19 cellular contexts compared by ENCODE assay signal in the genomic region with DNA sequence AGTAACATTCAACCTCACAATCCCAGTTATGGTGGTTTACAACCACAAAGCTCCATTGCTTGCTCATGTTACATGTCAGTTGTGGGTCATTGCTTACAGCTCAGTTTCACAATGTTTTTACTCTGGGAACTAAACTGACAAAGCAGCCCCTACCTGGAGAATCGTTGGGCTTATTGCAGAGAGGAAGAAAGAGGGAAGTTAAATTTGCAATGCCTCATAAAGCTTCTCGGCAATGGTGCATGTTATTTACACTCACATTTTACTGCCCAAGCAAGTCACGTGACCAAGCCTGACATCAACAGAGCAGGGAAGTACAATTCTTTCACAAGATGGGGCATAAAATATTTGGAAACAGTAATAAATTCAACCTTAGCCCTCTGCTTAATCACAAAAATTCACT.
DNase-seq lines count a peak whose midpoint lies in the region; ATAC-seq and TF ChIP-seq lines count a peak whose summit lies in the region.
"Had no signal": no experiment of that assay in that cellular context is flagged by ENCODE, and none has a peak within 500 bp of the region (broad histone marks: within the 10 kb centered on the region; RNA-seq: fewer than 3 reads in every experiment).

No MANE protein-coding gene starts in this region.

- no peak overlapping the region for H3K4me3 ChIP-seq in BLaER1 treated with 17β-estradiol and CSF1 and Interleukin-3, amounts not matched to agents 10 nM and 100 nM
- no peak overlapping the region for H3K4me3 ChIP-seq in epithelial cell of proximal tubule (ENCODE audit: low read depth, low read length)

- TF ChIP-seq CTCF in epithelial cell of proximal tubule (conservative IDR thresholded peaks at IDR 0.05; ENCODE audit: low read depth, low read length): no peak

- no peak overlapping the region for H3K4me3 Mint-ChIP-seq in stimulated activated effector memory CD8-positive, alpha-beta T cell treated with anti-CD3 and anti-CD28 coated beads, Interleukin-12 subunit alpha, Interleukin-12 subunit beta, amount 100 ng/mL, for 72 hours
- H3K4me3 Mint-ChIP-seq: endodermal cell, neural crest cell, T-cell had no signal

- peak overlapping the region in 10 of 11 experiments; percentile 61 to 82 (median 69); a peak in 21 of 22 replicates for H3K27ac ChIP-seq in BLaER1 treated with 17β-estradiol and CSF1 and Interleukin-3, amounts not matched to agents 10 nM and 100 nM
- H3K27ac ChIP-seq: RWPE1 had no signal

- H3K36me3 Mint-ChIP-seq in stimulated activated effector memory CD8-positive, alpha-beta T cell treated with anti-CD3 and anti-CD28 coated beads, Interleukin-12 subunit alpha, Interleukin-12 subunit beta, amount 100 ng/mL, for 72 hours: no peaks in the 10 kb centered on the region
- H3K36me3 Mint-ChIP-seq: T-cell had no signal

- H3K27ac Mint-ChIP-seq in stimulated activated effector memory CD8-positive, alpha-beta T cell treated with anti-CD3 and anti-CD28 coated beads, Interleukin-12 subunit alpha, Interleukin-12 subunit beta, amount 100 ng/mL, for 72 hours: no peak overlapping the region
- H3K27ac Mint-ChIP-seq: endodermal cell, T-cell had no signal

- H3K9me3 ChIP-seq in BLaER1 treated with 17β-estradiol and CSF1 and Interleukin-3, amounts not matched to agents 10 nM and 100 nM (replicated peaks in 1 of 11): peaks cover 0 to 15% (median 6%) of the 10 kb centered on the region in 11 experiments; a peak in 7 of 22 replicates

- peak overlapping the region; percentile 15 to 67 (median 45) for H3K4me2 ChIP-seq in BLaER1 treated with 17β-estradiol and CSF1 and Interleukin-3, amounts not matched to agents 10 nM and 100 nM

- H3K4me1 Mint-ChIP-seq in stimulated activated effector memory CD8-positive, alpha-beta T cell treated with anti-CD3 and anti-CD28 coated beads, Interleukin-12 subunit alpha, Interleukin-12 subunit beta, amount 100 ng/mL, for 72 hours: no peaks in the 10 kb centered on the region
- H3K4me1 Mint-ChIP-seq: endodermal cell, neural crest cell, T-cell had no signal

- H3K9ac ChIP-seq in BLaER1 treated with 17β-estradiol and CSF1 and Interleukin-3, amounts not matched to agents 10 nM and 100 nM: peak overlapping the region in 5 of 11 experiments; percentile 9 to 56 (median 24); a peak in 6 of 22 replicates

- H3K27me3 ChIP-seq in BLaER1 treated with 17β-estradiol and CSF1 and Interleukin-3, amounts not matched to agents 10 nM and 100 nM: no peaks in the 10 kb centered on the region

- no peaks in the 10 kb centered on the region for H3K36me3 ChIP-seq in BLaER1 treated with 17β-estradiol and CSF1 and Interleukin-3, amounts not matched to agents 10 nM and 100 nM

- peaks cover 26 to 50% (median 40%) of the 10 kb centered on the region in 10 experiments for H3K4me1 ChIP-seq in BLaER1 treated with 17β-estradiol and CSF1 and Interleukin-3, amounts not matched to agents 10 nM and 100 nM

- ATAC-seq in HG03469 (IDR thresholded peaks at IDR 0.05; ENCODE audit: unreplicated experiment) (no peak), GM21360 (IDR thresholded peaks at IDR 0.05; ENCODE audit: unreplicated experiment) (no peak)
- no peak for ATAC-seq in stimulated activated effector memory CD8-positive, alpha-beta T cell treated with anti-CD3 and anti-CD28 coated beads, Interleukin-12 subunit alpha, Interleukin-12 subunit beta, amount 100 ng/mL, for 72 hours
- ATAC-seq: T-cell had no signal

- DNase-seq in MV-4-11 (lab: John Stamatoyannopoulos, UW): peak; percentile 98
- DNase-seq in SKM-1 (lab: John Stamatoyannopoulos, UW; ENCODE audit: unreplicated experiment): peak; percentile 91
- DNase-seq in epithelial cell of proximal tubule (ENCODE audit: low read depth): peak; percentile 10
- no peak for DNase-seq in DMS53 (lab: John Stamatoyannopoulos, UW)
- no peak for DNase-seq in stimulated activated effector memory CD8-positive, alpha-beta T cell treated with anti-CD3 and anti-CD28 coated beads, Interleukin-12 subunit alpha, Interleukin-12 subunit beta, amount 100 ng/mL, for 72 hours (ENCODE audit: low spot score in 2 of 2)
- DNase-seq: activated CD4-positive, alpha-beta T cell treated with anti-CD3 and anti-CD28 coated beads, Interleukin-2, amount 50 U/mL, for 48 hours; activated naive CD4-positive, alpha-beta T cell treated with Interleukin-2 at 50 U/mL for 16 hours; activated T-cell treated with anti-CD3 and anti-CD28 coated beads, Interleukin-2, amount 50 U/mL, for 1 hour; anterior cingulate cortex; C1 segment of cervical spinal cord; endodermal cell; hypothalamus; NCI-H774; T-cell had no signal

- H3K9me3 Mint-ChIP-seq in stimulated activated effector memory CD8-positive, alpha-beta T cell treated with anti-CD3 and anti-CD28 coated beads, Interleukin-12 subunit alpha, Interleukin-12 subunit beta, amount 100 ng/mL, for 72 hours: peaks cover 4% of the 10 kb centered on the region
- H3K9me3 Mint-ChIP-seq: neural crest cell had no signal

- H4K20me1 ChIP-seq in BLaER1 treated with 17β-estradiol and CSF1 and Interleukin-3, amounts not matched to agents 10 nM and 100 nM: no peaks in the 10 kb centered on the region; a peak in 1 of 22 replicates

Comparison
In these comparisons a context has a peak if more than half of its experiments do, and no peak if none do; other contexts are left out.
1. DNase-seq: peak in MV-4-11 (single experiment), SKM-1 (single experiment) and epithelial cell of proximal tubule (single experiment); none in DMS53 (single experiment) and stimulated activated effector memory CD8-positive, alpha-beta T cell treated with anti-CD3 and anti-CD28 coated beads, Interleukin-12 subunit alpha, Interleukin-12 subunit beta, amount 100 ng/mL, for 72 hours (0 of 2).